Comparison of ENCODE assay signal across 1 cellular context in the genomic region with DNA sequence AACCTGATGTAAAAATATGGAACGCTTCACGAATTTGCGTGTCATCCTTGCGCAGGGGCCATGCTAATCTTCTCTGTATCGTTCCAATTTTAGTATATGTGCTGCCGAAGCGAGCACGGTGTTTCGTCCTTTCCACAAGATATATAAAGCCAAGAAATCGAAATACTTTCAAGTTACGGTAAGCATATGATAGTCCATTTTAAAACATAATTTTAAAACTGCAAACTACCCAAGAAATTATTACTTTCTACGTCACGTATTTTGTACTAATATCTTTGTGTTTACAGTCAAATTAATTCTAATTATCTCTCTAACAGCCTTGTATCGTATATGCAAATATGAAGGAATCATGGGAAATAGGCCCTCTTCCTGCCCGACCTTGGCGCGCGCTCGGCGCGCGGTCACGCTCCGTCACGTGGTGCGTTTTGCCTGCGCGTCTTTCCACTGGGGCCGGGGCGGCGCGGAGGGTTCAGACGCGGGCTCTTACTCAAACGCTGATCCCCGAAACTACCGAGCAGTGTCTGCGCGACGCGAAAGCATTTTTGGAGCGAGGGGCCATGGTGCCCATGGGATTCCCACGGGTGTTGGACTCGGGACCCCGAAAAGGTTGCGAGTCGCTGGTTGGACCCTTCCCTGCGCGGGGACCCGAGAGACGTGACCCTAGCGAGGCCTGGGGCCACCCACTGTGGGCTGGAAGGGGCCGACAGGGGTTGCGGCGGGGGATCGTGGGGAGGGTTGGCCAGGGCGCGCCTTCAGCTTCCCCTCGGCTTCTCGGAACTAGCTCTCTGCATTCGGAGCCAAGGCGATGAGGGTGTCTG.
A peak's percentile ranks its signal among the peaks of the same experiment; 100 is the strongest.
TF ChIP-seq lines count a peak whose summit lies in the region.

RNU6-1 (minus strand) TSS at position 117 of the 818 bp plus-strand sequence.

TF ChIP-seq in HepG2, 621 proteins besides CTCF, POLR2A, EP300 and RAD21 (continued from another document):
- TF ChIP-seq ZNF205 (CRISPR knock-in tag; IDR thresholded peaks at IDR 0.05) (no peak), ATF7 (IDR thresholded peaks at IDR 0.05) (no peak), ATF7 (CRISPR knock-in tag; IDR thresholded peaks at IDR 0.05) (no peak), TOPORS (CRISPR knock-in tag; IDR thresholded peaks at IDR 0.05) (0 out of 2 replicates have a peak, but pooled peaks have one; percentile 51), TBP (CRISPR knock-in tag; IDR thresholded peaks at IDR 0.05) (no peak), TAF1 (CRISPR knock-in tag; IDR thresholded peaks at IDR 0.05) (peak; percentile 73), ATF4 (CRISPR knock-in tag; IDR thresholded peaks at IDR 0.05) (no peak; a peak in 1 of 4 replicates), SUZ12 (IDR thresholded peaks at IDR 0.05; ENCODE audit: low read depth, low read length) (peak; percentile 43), ZNF24 (IDR thresholded peaks at IDR 0.05) (peak; percentile 82), NRL (CRISPR knock-in tag; IDR thresholded peaks at IDR 0.05; ENCODE audit: borderline replicate concordance) (peak; percentile 94), ARNTL (CRISPR knock-in tag; IDR thresholded peaks at IDR 0.05) (peak; percentile 65; the same call in 1 of the 2 replicates), ZNF34 (CRISPR knock-in tag; IDR thresholded peaks at IDR 0.05; ENCODE audit: borderline replicate concordance) (peak; percentile 44; the same call in 1 of the 2 replicates), ZNF879 (CRISPR knock-in tag; IDR thresholded peaks at IDR 0.05) (no peak), ZNF292 (CRISPR knock-in tag; IDR thresholded peaks at IDR 0.05; ENCODE audit: borderline replicate concordance, low read depth) (peak; percentile 66; the same call in 1 of the 2 replicates), PLRG1 (conservative IDR thresholded peaks at IDR 0.05) (no peak), ZNF251 (CRISPR knock-in tag; IDR thresholded peaks at IDR 0.05) (no peak), MYNN (CRISPR knock-in tag; IDR thresholded peaks at IDR 0.05; ENCODE audit: low read depth) (no peak), AGO1 (IDR thresholded peaks at IDR 0.05; ENCODE audit: low read depth, low read length, poor library complexity, severe bottlenecking) (peak; percentile 52), ZBTB21 (CRISPR knock-in tag; IDR thresholded peaks at IDR 0.05) (no peak), NFIC (IDR thresholded peaks at IDR 0.05; ENCODE audit: low read length) (peak; percentile 79; the same call in 1 of the 2 replicates), ZNF775 (CRISPR knock-in tag; IDR thresholded peaks at IDR 0.05; ENCODE audit: borderline replicate concordance) (peak; percentile 32; the same call in 1 of the 2 replicates), RBAK (CRISPR knock-in tag; IDR thresholded peaks at IDR 0.05) (no peak), GATA4 (IDR thresholded peaks at IDR 0.05; ENCODE audit: borderline replicate concordance, low read depth) (peak; percentile 34; the same call in 1 of the 2 replicates), GMEB2 (CRISPR knock-in tag; IDR thresholded peaks at IDR 0.05; ENCODE audit: low read depth) (no peak), KDM5B (CRISPR knock-in tag; IDR thresholded peaks at IDR 0.05; ENCODE audit: borderline replicate concordance) (peak; percentile 52; the same call in 1 of the 2 replicates), NCOA1 (CRISPR knock-in tag; IDR thresholded peaks at IDR 0.05) (peak; percentile 89; the same call in 1 of the 2 replicates), REPIN1 (CRISPR knock-in tag; IDR thresholded peaks at IDR 0.05; ENCODE audit: borderline replicate concordance, low read depth) (peak; percentile 33; the same call in 1 of the 2 replicates), ZNF550 (CRISPR knock-in tag; IDR thresholded peaks at IDR 0.05; ENCODE audit: borderline replicate concordance) (peak; percentile 44; the same call in 1 of the 2 replicates), SRY (CRISPR knock-in tag; IDR thresholded peaks at IDR 0.05) (0 out of 2 replicates have a peak, but pooled peaks have one; percentile 62), HNF1B (CRISPR knock-in tag; IDR thresholded peaks at IDR 0.05) (peak; percentile 62; the same call in 1 of the 2 replicates), ZNF614 (CRISPR knock-in tag; IDR thresholded peaks at IDR 0.05; ENCODE audit: borderline replicate concordance) (peak; percentile 7)
- TF ChIP-seq, protein P1, sequence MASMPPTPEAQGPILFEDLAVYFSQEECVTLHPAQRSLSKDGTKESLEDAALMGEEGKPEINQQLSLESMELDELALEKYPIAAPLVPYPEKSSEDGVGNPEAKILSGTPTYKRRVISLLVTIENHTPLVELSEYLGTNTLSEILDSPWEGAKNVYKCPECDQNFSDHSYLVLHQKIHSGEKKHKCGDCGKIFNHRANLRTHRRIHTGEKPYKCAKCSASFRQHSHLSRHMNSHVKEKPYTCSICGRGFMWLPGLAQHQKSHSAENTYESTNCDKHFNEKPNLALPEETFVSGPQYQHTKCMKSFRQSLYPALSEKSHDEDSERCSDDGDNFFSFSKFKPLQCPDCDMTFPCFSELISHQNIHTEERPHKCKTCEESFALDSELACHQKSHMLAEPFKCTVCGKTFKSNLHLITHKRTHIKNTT (CRISPR knock-in tag; IDR thresholded peaks at IDR 0.05), result no peak
- TF ChIP-seq, protein P2, sequence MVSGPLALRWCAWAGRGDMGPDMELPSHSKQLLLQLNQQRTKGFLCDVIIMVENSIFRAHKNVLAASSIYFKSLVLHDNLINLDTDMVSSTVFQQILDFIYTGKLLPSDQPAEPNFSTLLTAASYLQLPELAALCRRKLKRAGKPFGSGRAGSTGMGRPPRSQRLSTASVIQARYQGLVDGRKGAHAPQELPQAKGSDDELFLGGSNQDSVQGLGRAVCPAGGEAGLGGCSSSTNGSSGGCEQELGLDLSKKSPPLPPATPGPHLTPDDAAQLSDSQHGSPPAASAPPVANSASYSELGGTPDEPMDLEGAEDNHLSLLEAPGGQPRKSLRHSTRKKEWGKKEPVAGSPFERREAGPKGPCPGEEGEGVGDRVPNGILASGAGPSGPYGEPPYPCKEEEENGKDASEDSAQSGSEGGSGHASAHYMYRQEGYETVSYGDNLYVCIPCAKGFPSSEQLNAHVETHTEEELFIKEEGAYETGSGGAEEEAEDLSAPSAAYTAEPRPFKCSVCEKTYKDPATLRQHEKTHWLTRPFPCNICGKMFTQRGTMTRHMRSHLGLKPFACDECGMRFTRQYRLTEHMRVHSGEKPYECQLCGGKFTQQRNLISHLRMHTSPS (CRISPR knock-in tag; IDR thresholded peaks at IDR 0.05; ENCODE audit: low read depth), result no peak
- TF ChIP-seq, protein P3, sequence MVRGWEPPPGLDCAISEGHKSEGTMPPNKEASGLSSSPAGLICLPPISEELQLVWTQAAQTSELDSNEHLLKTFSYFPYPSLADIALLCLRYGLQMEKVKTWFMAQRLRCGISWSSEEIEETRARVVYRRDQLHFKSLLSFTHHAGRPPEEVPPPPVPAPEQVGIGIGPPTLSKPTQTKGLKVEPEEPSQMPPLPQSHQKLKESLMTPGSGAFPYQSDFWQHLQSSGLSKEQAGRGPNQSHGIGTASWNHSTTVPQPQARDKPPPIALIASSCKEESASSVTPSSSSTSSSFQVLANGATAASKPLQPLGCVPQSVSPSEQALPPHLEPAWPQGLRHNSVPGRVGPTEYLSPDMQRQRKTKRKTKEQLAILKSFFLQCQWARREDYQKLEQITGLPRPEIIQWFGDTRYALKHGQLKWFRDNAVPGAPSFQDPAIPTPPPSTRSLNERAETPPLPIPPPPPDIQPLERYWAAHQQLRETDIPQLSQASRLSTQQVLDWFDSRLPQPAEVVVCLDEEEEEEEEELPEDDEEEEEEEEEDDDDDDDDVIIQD (CRISPR knock-in tag; IDR thresholded peaks at IDR 0.05; ENCODE audit: low read depth), result 0 out of 2 replicates have a peak, but pooled peaks have one; percentile 6
- TF ChIP-seq, protein P4, sequence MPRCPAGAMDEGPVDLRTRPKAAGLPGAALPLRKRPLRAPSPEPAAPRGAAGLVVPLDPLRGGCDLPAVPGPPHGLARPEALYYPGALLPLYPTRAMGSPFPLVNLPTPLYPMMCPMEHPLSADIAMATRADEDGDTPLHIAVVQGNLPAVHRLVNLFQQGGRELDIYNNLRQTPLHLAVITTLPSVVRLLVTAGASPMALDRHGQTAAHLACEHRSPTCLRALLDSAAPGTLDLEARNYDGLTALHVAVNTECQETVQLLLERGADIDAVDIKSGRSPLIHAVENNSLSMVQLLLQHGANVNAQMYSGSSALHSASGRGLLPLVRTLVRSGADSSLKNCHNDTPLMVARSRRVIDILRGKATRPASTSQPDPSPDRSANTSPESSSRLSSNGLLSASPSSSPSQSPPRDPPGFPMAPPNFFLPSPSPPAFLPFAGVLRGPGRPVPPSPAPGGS (CRISPR knock-in tag; IDR thresholded peaks at IDR 0.05), result no peak; the same call in 1 of the 2 replicates
- TF ChIP-seq, protein P5, sequence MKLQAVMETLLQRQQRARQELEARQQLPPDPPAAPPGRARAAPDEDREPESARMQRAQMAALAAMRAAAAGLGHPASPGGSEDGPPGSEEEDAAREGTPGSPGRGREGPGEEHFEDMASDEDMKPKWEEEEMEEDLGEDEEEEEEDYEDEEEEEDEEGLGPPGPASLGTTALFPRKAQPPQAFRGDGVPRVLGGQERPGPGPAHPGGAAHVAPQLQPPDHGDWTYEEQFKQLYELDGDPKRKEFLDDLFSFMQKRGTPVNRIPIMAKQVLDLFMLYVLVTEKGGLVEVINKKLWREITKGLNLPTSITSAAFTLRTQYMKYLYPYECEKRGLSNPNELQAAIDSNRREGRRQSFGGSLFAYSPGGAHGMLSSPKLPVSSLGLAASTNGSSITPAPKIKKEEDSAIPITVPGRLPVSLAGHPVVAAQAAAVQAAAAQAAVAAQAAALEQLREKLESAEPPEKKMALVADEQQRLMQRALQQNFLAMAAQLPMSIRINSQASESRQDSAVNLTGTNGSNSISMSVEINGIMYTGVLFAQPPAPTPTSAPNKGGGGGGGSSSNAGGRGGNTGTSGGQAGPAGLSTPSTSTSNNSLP (IDR thresholded peaks at IDR 0.05; ENCODE audit: low read depth, low read length), result peak; percentile 70
- TF ChIP-seq, protein P6, sequence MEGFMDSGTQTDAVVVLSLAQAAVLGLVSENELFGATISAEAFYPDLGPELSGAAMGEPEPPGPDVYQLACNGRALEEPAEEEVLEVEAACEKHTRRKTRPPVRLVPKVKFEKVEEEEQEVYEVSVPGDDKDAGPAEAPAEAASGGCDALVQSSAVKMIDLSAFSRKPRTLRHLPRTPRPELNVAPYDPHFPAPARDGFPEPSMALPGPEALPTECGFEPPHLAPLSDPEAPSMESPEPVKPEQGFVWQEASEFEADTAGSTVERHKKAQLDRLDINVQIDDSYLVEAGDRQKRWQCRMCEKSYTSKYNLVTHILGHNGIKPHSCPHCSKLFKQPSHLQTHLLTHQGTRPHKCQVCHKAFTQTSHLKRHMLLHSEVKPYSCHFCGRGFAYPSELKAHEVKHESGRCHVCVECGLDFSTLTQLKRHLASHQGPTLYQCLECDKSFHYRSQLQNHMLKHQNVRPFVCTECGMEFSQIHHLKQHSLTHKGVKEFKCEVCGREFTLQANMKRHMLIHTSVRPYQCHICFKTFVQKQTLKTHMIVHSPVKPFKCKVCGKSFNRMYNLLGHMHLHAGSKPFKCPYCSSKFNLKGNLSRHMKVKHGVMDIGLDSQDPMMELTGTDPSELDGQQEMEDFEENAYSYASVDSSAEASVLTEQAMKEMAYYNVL (CRISPR knock-in tag; IDR thresholded peaks at IDR 0.05; ENCODE audit: borderline replicate concordance), result 0 out of 2 replicates have a peak, but pooled peaks have one; percentile 51
